ENCODE assay signal across 35 cellular contexts in the genomic region with DNA sequence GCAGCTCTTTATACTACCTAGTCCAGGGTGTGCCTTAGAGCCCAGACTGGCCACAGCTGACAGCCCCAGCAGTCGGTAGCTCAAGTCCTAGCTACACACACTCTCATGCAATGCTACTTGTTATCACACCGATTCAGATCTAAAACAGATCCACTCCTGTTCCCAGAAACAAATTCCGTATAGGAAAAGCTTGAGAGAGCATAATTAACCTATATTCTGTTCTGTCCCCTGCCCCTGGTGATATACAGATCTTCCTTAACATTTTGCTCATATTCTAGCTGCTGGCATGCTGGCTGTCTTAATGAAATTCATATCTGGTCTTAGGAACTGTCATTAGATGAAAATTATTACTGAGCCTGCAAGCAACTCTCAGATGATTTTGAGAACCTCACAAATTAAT.
"Had no signal": no experiment of that assay in that cellular context is flagged by ENCODE, and none has a peak within 500 bp of the region (broad histone marks: within the 10 kb centered on the region; RNA-seq: fewer than 3 reads in every experiment).

No MANE protein-coding gene starts in this region.

- H3K27ac ChIP-seq: brain microvascular endothelial cell, coronary artery, dorsolateral prefrontal cortex, left ventricle myocardium inferior, pancreas, right atrium auricular region, thyroid gland, upper lobe of left lung, vagina had no signal

- H3K4me3 Mint-ChIP-seq: activated T-cell treated with anti-CD3 and anti-CD28 coated beads, Interleukin-2, amount 50 U/mL, for 24 hours; activated T-helper 17 cell treated with anti-CD3 and anti-CD28 coated beads, Interleukin-2, amount 50 U/mL, for 72 hours; natural killer cell treated with Interleukin-12 subunit alpha and Interleukin-12 subunit beta and Interleukin-15 and Interleukin-18, amount 100 ng/mL, for 72 hours; stimulated activated memory B cell treated with anti-CD40 and anti-IgM and Interleukin-4, amounts not matched to agents 10 μg/mL and 1 μg/mL and 100 μg/mL, for 72 hours; stimulated activated naive CD8-positive, alpha-beta T cell treated with anti-CD3 and anti-CD28 coated beads, Interleukin-15, amount 100 ng/mL, for 72 hours; T-helper 2 cell treated with Interferon-gamma antibody and Interleukin-4, amounts not matched to agents 5 μg/mL and 100 μg/mL, for 36 hours had no signal

- H3K36me3 Mint-ChIP-seq: natural killer cell treated with Interleukin-12 subunit alpha and Interleukin-12 subunit beta and Interleukin-15 and Interleukin-18, amount 100 ng/mL, for 72 hours; stimulated activated memory B cell treated with anti-CD40 and anti-IgM and Interleukin-4, amounts not matched to agents 10 μg/mL and 1 μg/mL and 100 μg/mL, for 72 hours had no signal

- H3K4me1 Mint-ChIP-seq: activated T-helper 17 cell treated with anti-CD3 and anti-CD28 coated beads, Interleukin-2, amount 50 U/mL, for 72 hours; stimulated activated naive CD8-positive, alpha-beta T cell treated with anti-CD3 and anti-CD28 coated beads, Interleukin-15, amount 100 ng/mL, for 72 hours had no signal

- H3K9me3 Mint-ChIP-seq: activated T-helper 17 cell treated with anti-CD3 and anti-CD28 coated beads, Interleukin-2, amount 50 U/mL, for 72 hours; stimulated activated memory B cell treated with anti-CD40 and anti-IgM and Interleukin-4, amounts not matched to agents 10 μg/mL and 1 μg/mL and 100 μg/mL, for 72 hours; stimulated activated naive CD8-positive, alpha-beta T cell treated with anti-CD3 and anti-CD28 coated beads, Interleukin-15, amount 100 ng/mL, for 72 hours; T-helper 2 cell treated with Interferon-gamma antibody and Interleukin-4, amounts not matched to agents 5 μg/mL and 100 μg/mL, for 36 hours had no signal

- H3K27ac Mint-ChIP-seq: activated T-cell treated with anti-CD3 and anti-CD28 coated beads, Interleukin-2, amount 50 U/mL, for 24 hours; activated T-helper 17 cell treated with anti-CD3 and anti-CD28 coated beads, Interleukin-2, amount 50 U/mL, for 72 hours; natural killer cell treated with Interleukin-12 subunit alpha and Interleukin-12 subunit beta and Interleukin-15 and Interleukin-18, amount 100 ng/mL, for 72 hours; stimulated activated memory B cell treated with anti-CD40 and anti-IgM and Interleukin-4, amounts not matched to agents 10 μg/mL and 1 μg/mL and 100 μg/mL, for 72 hours; stimulated activated naive CD8-positive, alpha-beta T cell treated with anti-CD3 and anti-CD28 coated beads, Interleukin-15, amount 100 ng/mL, for 72 hours; T-helper 2 cell treated with Interferon-gamma antibody and Interleukin-4, amounts not matched to agents 5 μg/mL and 100 μg/mL, for 36 hours had no signal

- FAIRE-seq: astrocyte, frontal cortex, islet of Langerhans, pancreas had no signal

- H3K27me3 Mint-ChIP-seq: activated T-cell treated with anti-CD3 and anti-CD28 coated beads, Interleukin-2, amount 50 U/mL, for 24 hours; natural killer cell treated with Interleukin-12 subunit alpha and Interleukin-12 subunit beta and Interleukin-15 and Interleukin-18, amount 100 ng/mL, for 72 hours; stimulated activated naive CD8-positive, alpha-beta T cell treated with anti-CD3 and anti-CD28 coated beads, Interleukin-15, amount 100 ng/mL, for 72 hours had no signal

- H3K36me3 ChIP-seq: brain microvascular endothelial cell, left ventricle myocardium inferior, pancreas, right atrium auricular region, thyroid gland, upper lobe of left lung, vagina had no signal

- H3K4me2 ChIP-seq: smooth muscle cell had no signal

- H3K4me1 ChIP-seq: left ventricle myocardium inferior, pancreas, right atrium auricular region, thyroid gland, upper lobe of left lung, vagina had no signal

- ATAC-seq: activated CD4-positive, CD25-positive, alpha-beta regulatory T cell treated with anti-CD3 and anti-CD28 coated beads, Interleukin-2, amount 50 U/mL, for 24 hours; activated T-helper 17 cell treated with anti-CD3 and anti-CD28 coated beads, Interleukin-2, amount 50 U/mL, for 72 hours; mucosa of descending colon; natural killer cell treated with Interleukin-12 subunit alpha and Interleukin-12 subunit beta and Interleukin-15 and Interleukin-18, amount 100 ng/mL, for 72 hours; pancreas; stimulated activated memory B cell treated with anti-CD40 and anti-IgM and Interleukin-4, amounts not matched to agents 10 μg/mL and 1 μg/mL and 100 μg/mL, for 72 hours; stimulated activated naive CD8-positive, alpha-beta T cell treated with anti-CD3 and anti-CD28 coated beads, Interleukin-15, amount 100 ng/mL, for 72 hours had no signal

- DNase-seq: activated CD4-positive, alpha-beta T cell treated with anti-CD3 and anti-CD28 coated beads for 48 hours; activated CD4-positive, alpha-beta T cell treated with anti-CD3 and anti-CD28 coated beads, Interleukin-2, amount 50 U/mL, for 48 hours; activated CD8-positive, alpha-beta memory T cell treated with anti-CD3 and anti-CD28 coated beads for 24 hours; activated CD8-positive, alpha-beta memory T cell treated with anti-CD3 and anti-CD28 coated beads, Interleukin-2, amount 50 U/mL, for 48 hours; activated gamma-delta T cell treated with Interleukin-2 at 50 U/mL for 16 hours; activated naive CD4-positive, alpha-beta T cell treated with anti-CD3 and anti-CD28 coated beads, Interleukin-2, amount 50 U/mL, for 16 hours; activated T-cell treated with anti-CD3 and anti-CD28 coated beads, Interleukin-2, amount 50 U/mL, for 24 hours; amniotic stem cell; brain microvascular endothelial cell; dorsolateral prefrontal cortex; effector memory CD4-positive, alpha-beta T cell; erythroblast; left ventricle myocardium inferior; mucosa of descending colon; pancreas; stimulated activated CD4-positive, alpha-beta T cell treated with anti-CD3 and anti-CD28 coated beads, Interleukin-1b, Interleukin-23, amount 100 ng/mL, for 48 hours; stimulated activated CD4-positive, alpha-beta T cell treated with anti-CD3 and anti-CD28 coated beads, Interleukin-4, amount 100 ng/mL, for 4 hours; stimulated activated CD8-positive, alpha-beta memory T cell treated with anti-CD3 and anti-CD28 coated beads, Interleukin-4, amount 100 ng/mL, for 48 hours; stimulated activated naive CD8-positive, alpha-beta T cell treated with anti-CD3 and anti-CD28 coated beads, Interleukin-15, amount 100 ng/mL, for 72 hours; substantia nigra; thyroid gland; upper lobe of left lung had no signal

- H3K4me3 ChIP-seq: coronary artery, dorsolateral prefrontal cortex, left ventricle myocardium inferior, lung, mucosa of descending colon, pancreas, right atrium auricular region, smooth muscle cell, thyroid gland, upper lobe of left lung, vagina had no signal

- H3K9me3 ChIP-seq: left ventricle myocardium inferior, mucosa of descending colon, pancreas, right atrium auricular region, thyroid gland, upper lobe of left lung, vagina had no signal

- H3K27me3 ChIP-seq: brain microvascular endothelial cell, dorsolateral prefrontal cortex, pancreas, right atrium auricular region, thyroid gland, upper lobe of left lung, vagina had no signal
